34 cellular contexts compared by ENCODE assay signal in the genomic region with DNA sequence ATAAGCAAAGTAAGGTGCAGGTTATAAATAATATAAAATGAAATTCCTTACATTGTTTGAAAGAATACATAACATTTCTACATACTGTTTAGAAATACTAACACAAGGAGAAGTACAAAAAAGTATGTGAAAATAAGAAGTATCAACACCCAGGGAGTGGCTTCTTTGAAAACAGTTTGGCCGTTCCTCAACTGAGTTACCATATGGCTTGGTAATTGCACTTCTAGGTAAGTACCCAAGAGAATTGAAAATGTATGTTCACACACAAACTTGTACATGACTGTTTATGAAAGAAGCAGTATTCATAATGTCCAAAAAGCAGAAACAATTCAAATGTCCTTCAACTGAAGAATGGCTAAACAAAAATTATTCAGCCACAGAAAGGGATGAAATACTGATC. TPM values are rescaled to one million over a fixed set of nuclear protein-coding genes. Genes with fewer than 3 reads are reported as not detected.
"Had no signal": no experiment of that assay in that cellular context is flagged by ENCODE, and none has a peak within 500 bp of the region (broad histone marks: within the 10 kb centered on the region; RNA-seq: fewer than 3 reads in every experiment).

No MANE protein-coding gene starts in this region.

- ATAC-seq: activated CD4-positive, alpha-beta T cell treated with anti-CD3 and anti-CD28 coated beads for 36 hours; activated CD8-positive, alpha-beta memory T cell treated with anti-CD3 and anti-CD28 coated beads, Interleukin-2, amount 10 ng/mL, durations not matched to agents 7 days and 5 days; activated CD8-positive, alpha-beta T cell treated with anti-CD3 and anti-CD28 coated beads, Interleukin-2, amount 10 ng/mL, durations not matched to agents 7 days and 5 days; activated naive CD8-positive, alpha-beta T cell treated with anti-CD3 and anti-CD28 coated beads, Interleukin-2, amount 50 U/mL, for 24 hours; body of pancreas; gastroesophageal sphincter; heart right ventricle had no signal

- DNase-seq: activated CD4-positive, alpha-beta memory T cell treated with anti-CD3 and anti-CD28 coated beads for 36 hours; activated CD4-positive, alpha-beta T cell treated with anti-CD3 and anti-CD28 coated beads for 36 hours; activated CD4-positive, alpha-beta T cell treated with anti-CD3 and anti-CD28 coated beads, Interleukin-2, amount 10 ng/mL, durations not matched to agents 24 days and 14 days; activated CD4-positive, CD25-positive, alpha-beta regulatory T cell; activated CD4-positive, CD25-positive, alpha-beta regulatory T cell treated with anti-CD3 and anti-CD28 coated beads, Interleukin-2, amount 50 U/mL, for 72 hours; activated CD8-positive, alpha-beta memory T cell treated with anti-CD3 and anti-CD28 coated beads, Interleukin-2, amount 10 ng/mL, durations not matched to agents 7 days and 5 days; activated CD8-positive, alpha-beta memory T cell treated with anti-CD3 and anti-CD28 coated beads, Interleukin-2, amount 50 U/mL, for 4 hours; activated CD8-positive, alpha-beta T cell treated with anti-CD3 and anti-CD28 coated beads, Interleukin-2, amount 10 ng/mL, durations not matched to agents 7 days and 5 days; activated effector memory CD4-positive, alpha-beta T cell treated with anti-CD3 and anti-CD28 coated beads, Interleukin-2, amount 50 U/mL, for 16 hours; activated naive CD4-positive, alpha-beta T cell treated with anti-CD3 and anti-CD28 coated beads for 36 hours; activated naive CD8-positive, alpha-beta T cell treated with anti-CD3 and anti-CD28 coated beads for 36 hours; activated naive CD8-positive, alpha-beta T cell treated with anti-CD3 and anti-CD28 coated beads, Interleukin-2, amount 50 U/mL, for 24 hours; activated T-cell treated with anti-CD3 and anti-CD28 coated beads, Interleukin-2, amount 50 U/mL, for 1 hour; activated T-cell treated with anti-CD3 and anti-CD28 coated beads, Interleukin-2, amount 50 U/mL, for 48 hours; adrenal gland; amygdala; aorta; body of pancreas; caudate nucleus; cerebellar nuclear complex; colonic mucosa; effector CD8-positive, alpha-beta T cell; esophagus squamous epithelium; foreskin melanocyte; heart right ventricle had no signal

- H3K4me3 ChIP-seq: adrenal gland, body of pancreas, colonic mucosa, esophagus squamous epithelium, gastroesophageal sphincter, heart right ventricle, hepatocyte had no signal

RNA-seq across cellular contexts. Expression of a gene that starts 30.7 kb away (rescaled TPM):
- total RNA-seq: activated CD4-positive, alpha-beta memory T cell treated with anti-CD3 and anti-CD28 coated beads for 36 hours; activated CD4-positive, alpha-beta T cell treated with anti-CD3 and anti-CD28 coated beads for 36 hours; activated CD4-positive, alpha-beta T cell treated with anti-CD3 and anti-CD28 coated beads, Interleukin-2, amount 10 ng/mL, durations not matched to agents 24 days and 14 days; activated CD8-positive, alpha-beta memory T cell treated with anti-CD3 and anti-CD28 coated beads for 36 hours; activated CD8-positive, alpha-beta memory T cell treated with anti-CD3 and anti-CD28 coated beads, Interleukin-2, amount 10 ng/mL, durations not matched to agents 7 days and 5 days; activated CD8-positive, alpha-beta T cell treated with anti-CD3 and anti-CD28 coated beads, Interleukin-2, amount 10 ng/mL, durations not matched to agents 7 days and 5 days; activated naive CD4-positive, alpha-beta T cell treated with anti-CD3 and anti-CD28 coated beads for 36 hours; activated naive CD8-positive, alpha-beta T cell treated with anti-CD3 and anti-CD28 coated beads for 36 hours; activated T-helper 1 cell treated with anti-CD3 and anti-CD28 coated beads, Interleukin-12 subunit alpha, Interleukin-12 subunit beta, Interleukin-2, Interleukin-4 antibody, amounts not matched to agents 30 ng/mL and 10 ng/mL and 1 ng/mL, durations not matched to agents 14 hours and 24 hours and 36 hours; activated T-helper 2 cell treated with anti-CD3 and anti-CD28 coated beads, Interferon-gamma antibody, Interleukin-2, Interleukin-4, amounts not matched to agents 10 μg/mL and 5 μg/mL and 100 μg/mL, durations not matched to agents 14 hours and 24 hours and 36 hours; endothelial cell of umbilical vein; fibroblast of lung; fibroblast of villous mesenchyme; glomerular endothelial cell had no signal
